In the genomic region with DNA sequence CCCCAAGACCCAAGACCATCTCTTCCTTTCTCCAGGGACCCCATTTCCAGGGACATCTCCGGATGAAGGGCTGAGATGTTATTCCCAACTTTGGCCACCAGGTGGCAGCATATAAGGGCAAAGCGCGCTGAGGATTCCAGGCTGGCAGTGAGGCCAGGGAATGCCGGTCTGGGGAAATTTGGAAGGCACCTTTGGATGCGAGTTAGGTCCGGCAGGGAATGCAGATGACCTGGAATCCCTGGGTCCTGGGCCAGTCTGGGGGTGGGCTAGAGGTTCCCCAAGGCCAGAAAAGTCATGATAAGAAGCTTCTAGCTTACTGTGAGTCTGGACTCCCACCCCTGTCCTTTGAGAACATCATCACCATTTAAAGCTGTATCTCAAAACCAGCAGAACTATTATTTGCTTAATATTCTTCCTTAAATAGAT, we compare ENCODE assay signal across 8 cellular contexts. TPM values are rescaled to one million over a fixed set of nuclear protein-coding genes. Genes with fewer than 3 reads are reported as not detected.
DNase-seq lines count a peak whose midpoint lies in the region; ATAC-seq, FAIRE-seq and TF ChIP-seq lines count a peak whose summit lies in the region.

No MANE protein-coding gene starts in this region.

- H3K4me3 Mint-ChIP-seq in naive thymus-derived CD4-positive, alpha-beta T cell = no peak overlapping the region

- no peaks in the 10 kb centered on the region for H3K36me3 Mint-ChIP-seq in naive thymus-derived CD4-positive, alpha-beta T cell

- peaks cover 12 to 22% (median 21%) of the 10 kb centered on the region in 5 donors for H3K27me3 Mint-ChIP-seq in naive thymus-derived CD4-positive, alpha-beta T cell

- ATAC-seq in naive thymus-derived CD4-positive, alpha-beta T cell = no peak
- no peak for ATAC-seq in HG03175 (IDR thresholded peaks at IDR 0.05; ENCODE audit: unreplicated experiment)

- intact Hi-C loops in esophagus squamous epithelium (cut with DNase I) = loop anchor here (2.0 kb wide), 1 partner anchor 1024 kb away; no protein-coding TSS in a partner anchor
- intact Hi-C loops in naive thymus-derived CD4-positive, alpha-beta T cell (cut with micrococcal nuclease) = loop anchor here (1.0 to 5.0 kb wide), 5 partner anchors 130 to 1025 kb away; partner anchors contain the start of gene TXNRD3 (in 1 of the 2)

- no peaks in the 10 kb centered on the region for H3K36me3 ChIP-seq in esophagus squamous epithelium
- no peaks in the 10 kb centered on the region for H3K36me3 ChIP-seq in naive thymus-derived CD4-positive, alpha-beta T cell (ENCODE audit: control insufficient read depth in 2 of 3, insufficient read depth in 3 of 3, low read length in 3 of 3)

- WGBS in esophagus squamous epithelium, 2 donors = 0% methylated on average over 1 to 2 of the region's 6 CpGs

- CTCF ChIA-PET in naive thymus-derived CD4-positive, alpha-beta T cell (lab: Charles Lee) = interaction anchor here (0.6 to 3.3 kb wide), 4 partner anchors 8 to 1026 kb away, joined by 3 to 14 read pairs (median 6); no protein-coding TSS in a partner anchor

- POLR2A ChIA-PET in naive thymus-derived CD4-positive, alpha-beta T cell (lab: Charles Lee) = no interaction called here

- no peaks in the 10 kb centered on the region for H3K9me3 Mint-ChIP-seq in naive thymus-derived CD4-positive, alpha-beta T cell

- peaks cover 0 to 4% (median 0%) of the 10 kb centered on the region in 7 donors for H3K4me1 Mint-ChIP-seq in naive thymus-derived CD4-positive, alpha-beta T cell

- peak; percentile 46 for FAIRE-seq in GM12892 (lab: Jason Lieb, UNC)

- H3K4me1 ChIP-seq in esophagus squamous epithelium = peaks cover 3 to 17% (median 11%) of the 10 kb centered on the region in 3 donors
- no peaks in the 10 kb centered on the region for H3K4me1 ChIP-seq in naive thymus-derived CD4-positive, alpha-beta T cell (ENCODE audit: control insufficient read depth in 2 of 2, insufficient read depth in 2 of 2, low read length in 2 of 2)

- TF ChIP-seq POLR2A in GM12892 (IDR thresholded peaks at IDR 0.05; ENCODE audit: low read depth, low read length) (no peak), esophagus squamous epithelium (IDR thresholded peaks at IDR 0.05) (no peak)

- no peak for DNase-seq in AG09309 (ENCODE audit: low read depth)
- peak; percentile 63 for DNase-seq in GM12892 (ENCODE audit: insufficient read length)
- DNase-seq in NCI-H526 (lab: John Stamatoyannopoulos, UW) = peak; percentile 42 to 81
- peak; percentile 75 for DNase-seq in activated CD8-positive, alpha-beta memory T cell treated with anti-CD3 and anti-CD28 coated beads, Interleukin-2, amount 50 U/mL, for 48 hours
- no peak for DNase-seq in esophagus squamous epithelium (lab: John Stamatoyannopoulos, UW)
- peak in 8 of 9 donors; percentile 17 to 52 (median 34) for DNase-seq in naive thymus-derived CD4-positive, alpha-beta T cell
- DNase-seq in superior temporal gyrus (ENCODE audit: extremely low spot score) = peak; percentile 83

- no peaks in the 10 kb centered on the region for H3K9me3 ChIP-seq in esophagus squamous epithelium
- H3K9me3 ChIP-seq in naive thymus-derived CD4-positive, alpha-beta T cell (ENCODE audit: control insufficient read depth in 2 of 3, low read length in 3 of 3) = no peaks in the 10 kb centered on the region

- H3K4me3 ChIP-seq in AG09309 (ENCODE audit: control insufficient read depth, low read depth, low read length) = no peak overlapping the region
- H3K4me3 ChIP-seq in esophagus squamous epithelium = no peak overlapping the region
- no peak overlapping the region for H3K4me3 ChIP-seq in naive thymus-derived CD4-positive, alpha-beta T cell (ENCODE audit: low read length)

- TF ChIP-seq CTCF in AG09309 (IDR thresholded peaks at IDR 0.05; ENCODE audit: control insufficient read depth, insufficient read depth, low read depth, low read length, missing control alignments) (peak; percentile 86), esophagus squamous epithelium (IDR thresholded peaks at IDR 0.05) (peak; percentile 52 to 97 (median 86))

- H3K27ac ChIP-seq in esophagus squamous epithelium = no peak overlapping the region
- no peak overlapping the region for H3K27ac ChIP-seq in naive thymus-derived CD4-positive, alpha-beta T cell (ENCODE audit: low read depth, low read length)

- H3K27ac Mint-ChIP-seq in naive thymus-derived CD4-positive, alpha-beta T cell = no peak overlapping the region

- peaks cover 0 to 65% (median 5%) of the 10 kb centered on the region in 4 donors for H3K27me3 ChIP-seq in esophagus squamous epithelium
- no peaks in the 10 kb centered on the region for H3K27me3 ChIP-seq in naive thymus-derived CD4-positive, alpha-beta T cell (ENCODE audit: control insufficient read depth in 2 of 2, insufficient read depth in 2 of 2, low read length in 2 of 2)

RNA-seq across cellular contexts. Expression of gene CHST13, which starts 1.6 kb away (rescaled TPM):
- not detected for polyA plus RNA-seq in GM12892 (2012; ENCODE audit: missing spikeins)
- total RNA-seq in esophagus squamous epithelium = under 1 TPM in 2 of 4 donors, not detected in 2; 0.23 to 0.95 TPM
- 1 to 10 TPM in 1 of 5 experiments, under 1 TPM in 3, not detected in 1; 0.21 to 3.8 (median 0.54) TPM for total RNA-seq in naive thymus-derived CD4-positive, alpha-beta T cell
- polyA plus RNA-seq in naive thymus-derived CD4-positive, alpha-beta T cell = not detected

RNA-seq across cellular contexts. Expression of gene UROC1, which starts 4.8 kb away (rescaled TPM):
- not detected for polyA plus RNA-seq in GM12892 (2012; ENCODE audit: missing spikeins)
- total RNA-seq in esophagus squamous epithelium = not detected
- not detected for total RNA-seq in naive thymus-derived CD4-positive, alpha-beta T cell
- not detected for polyA plus RNA-seq in naive thymus-derived CD4-positive, alpha-beta T cell

RNA-seq across cellular contexts. Expression of gene C3orf22, which starts 36.4 kb away (rescaled TPM):
- polyA plus RNA-seq in GM12892 (2012; ENCODE audit: missing spikeins) = not detected
- not detected for total RNA-seq in esophagus squamous epithelium
- not detected for total RNA-seq in naive thymus-derived CD4-positive, alpha-beta T cell
- not detected for polyA plus RNA-seq in naive thymus-derived CD4-positive, alpha-beta T cell

RNA-seq across cellular contexts. Expression of gene ZXDC, which starts 46.7 kb away (rescaled TPM):
- 6.4 TPM for polyA plus RNA-seq in GM12892 (2012; ENCODE audit: missing spikeins)
- total RNA-seq in esophagus squamous epithelium = 10 to 100 TPM; 16.0 to 34.5 (median 27.3) TPM
- 10 to 100 TPM; 33.7 to 71.9 (median 67.6) TPM for total RNA-seq in naive thymus-derived CD4-positive, alpha-beta T cell
- 10 to 100 TPM; 10.3 to 24.1 TPM for polyA plus RNA-seq in naive thymus-derived CD4-positive, alpha-beta T cell

Comparison
In these comparisons a context has a peak if more than half of its experiments do, and no peak if none do; other contexts are left out.
1. DNase-seq: peak in GM12892 (single experiment), NCI-H526 (2 of 2), activated CD8-positive, alpha-beta memory T cell treated with anti-CD3 and anti-CD28 coated beads, Interleukin-2, amount 50 U/mL, for 48 hours (single experiment), naive thymus-derived CD4-positive, alpha-beta T cell (8 of 9) and superior temporal gyrus (single experiment); none in AG09309 (single experiment) and esophagus squamous epithelium (single experiment).